ENCODE assay signal across 2 cellular contexts in the genomic region with DNA sequence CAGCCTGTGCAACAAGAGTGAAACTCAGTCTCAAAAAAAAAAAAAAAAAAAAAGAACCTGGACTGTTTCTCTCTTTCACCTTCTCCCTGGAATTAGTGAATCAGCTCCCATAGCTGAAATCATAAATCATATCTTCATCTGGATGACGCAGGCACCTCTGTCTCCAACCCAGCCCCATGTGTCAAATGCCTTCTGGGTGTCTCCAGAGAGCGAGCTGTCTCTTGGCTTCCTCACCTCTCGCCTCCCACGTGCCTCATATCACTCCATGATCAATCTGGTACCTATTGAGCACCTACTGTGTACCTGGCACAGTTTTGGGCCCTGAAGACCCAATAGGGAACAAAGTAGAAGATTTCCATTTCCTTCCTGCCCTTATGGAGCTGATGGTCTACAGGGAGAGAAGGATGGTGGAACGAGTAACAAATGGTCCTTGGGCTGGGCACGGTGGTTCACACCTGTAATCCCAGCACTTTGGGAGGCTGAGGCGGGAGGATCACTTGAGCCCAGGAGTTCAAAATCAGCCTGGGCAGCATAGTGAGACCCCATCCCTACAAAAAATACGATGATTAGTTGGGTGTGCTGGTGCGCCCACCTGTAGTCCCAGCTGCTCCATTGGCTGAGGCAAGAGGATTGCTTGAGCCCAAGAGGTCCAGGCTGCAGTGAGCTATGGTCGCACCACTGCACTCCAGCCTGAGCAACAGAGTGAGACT.
TF ChIP-seq lines count a peak whose summit lies in the region.

No MANE protein-coding gene starts in this region.

TF ChIP-seq in HEK293T, 16 proteins besides CTCF, POLR2A, EP300 and RAD21:
- TF ChIP-seq SP1 (IDR thresholded peaks at IDR 0.05) = no peak
- TF ChIP-seq L3MBTL2 (conservative IDR thresholded peaks at IDR 0.05) = no peak
- TF ChIP-seq TARDBP (IDR thresholded peaks at IDR 0.05) = no peak
- TF ChIP-seq, protein P1, sequence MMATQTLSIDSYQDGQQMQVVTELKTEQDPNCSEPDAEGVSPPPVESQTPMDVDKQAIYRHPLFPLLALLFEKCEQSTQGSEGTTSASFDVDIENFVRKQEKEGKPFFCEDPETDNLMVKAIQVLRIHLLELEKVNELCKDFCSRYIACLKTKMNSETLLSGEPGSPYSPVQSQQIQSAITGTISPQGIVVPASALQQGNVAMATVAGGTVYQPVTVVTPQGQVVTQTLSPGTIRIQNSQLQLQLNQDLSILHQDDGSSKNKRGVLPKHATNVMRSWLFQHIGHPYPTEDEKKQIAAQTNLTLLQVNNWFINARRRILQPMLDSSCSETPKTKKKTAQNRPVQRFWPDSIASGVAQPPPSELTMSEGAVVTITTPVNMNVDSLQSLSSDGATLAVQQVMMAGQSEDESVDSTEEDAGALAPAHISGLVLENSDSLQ (IDR thresholded peaks at IDR 0.05) = 0 out of 2 replicates have a peak, but pooled peaks have one; percentile 13
- no peak for TF ChIP-seq FOXM1 (IDR thresholded peaks at IDR 0.05; ENCODE audit: borderline replicate concordance)
- TF ChIP-seq BHLHE40 (IDR thresholded peaks at IDR 0.05; ENCODE audit: borderline replicate concordance) = no peak

TF ChIP-seq in K562, 482 proteins besides CTCF, POLR2A, EP300 and RAD21:
- TF ChIP-seq ZKSCAN8 (CRISPR knock-in tag; IDR thresholded peaks at IDR 0.05) (peak; percentile 96), ZNF121 (CRISPR knock-in tag; conservative IDR thresholded peaks at IDR 0.05) (peak; percentile 78), L3MBTL2 (IDR thresholded peaks at IDR 0.05) (0 out of 2 replicates have a peak, but pooled peaks have one; percentile 32), SRSF1 (IDR thresholded peaks at IDR 0.05; ENCODE audit: low read depth, low read length) (no peak), ZNF24 (IDR thresholded peaks at IDR 0.05) (peak; percentile 48; the same call in 1 of the 2 replicates), KLF16 (IDR thresholded peaks at IDR 0.05) (no peak), MEIS2 (IDR thresholded peaks at IDR 0.05; ENCODE audit: partially characterized antibody) (peak; percentile 88), NR2C1 (IDR thresholded peaks at IDR 0.05) (no peak), NR2C1 (tag; IDR thresholded peaks at IDR 0.05) (no peak), XRCC5 (IDR thresholded peaks at IDR 0.05; ENCODE audit: low read depth, low read length) (no peak), CREM (IDR thresholded peaks at IDR 0.05; ENCODE audit: low read depth) (peak; percentile 6; the same call in 1 of the 2 replicates)
- TF ChIP-seq, protein P2, sequence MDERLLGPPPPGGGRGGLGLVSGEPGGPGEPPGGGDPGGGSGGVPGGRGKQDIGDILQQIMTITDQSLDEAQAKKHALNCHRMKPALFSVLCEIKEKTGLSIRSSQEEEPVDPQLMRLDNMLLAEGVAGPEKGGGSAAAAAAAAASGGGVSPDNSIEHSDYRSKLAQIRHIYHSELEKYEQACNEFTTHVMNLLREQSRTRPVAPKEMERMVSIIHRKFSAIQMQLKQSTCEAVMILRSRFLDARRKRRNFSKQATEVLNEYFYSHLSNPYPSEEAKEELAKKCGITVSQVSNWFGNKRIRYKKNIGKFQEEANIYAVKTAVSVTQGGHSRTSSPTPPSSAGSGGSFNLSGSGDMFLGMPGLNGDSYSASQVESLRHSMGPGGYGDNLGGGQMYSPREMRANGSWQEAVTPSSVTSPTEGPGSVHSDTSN (CRISPR knock-in tag; IDR thresholded peaks at IDR 0.05; ENCODE audit: low read depth) = no peak
- TF ChIP-seq, protein P2 (tag; conservative IDR thresholded peaks at IDR 0.05; ENCODE audit: low read depth) = peak; percentile 86
- TF ChIP-seq, protein P1 (IDR thresholded peaks at IDR 0.05) = peak; percentile 86
- TF ChIP-seq, protein P3, sequence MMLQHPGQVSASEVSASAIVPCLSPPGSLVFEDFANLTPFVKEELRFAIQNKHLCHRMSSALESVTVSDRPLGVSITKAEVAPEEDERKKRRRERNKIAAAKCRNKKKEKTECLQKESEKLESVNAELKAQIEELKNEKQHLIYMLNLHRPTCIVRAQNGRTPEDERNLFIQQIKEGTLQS (IDR thresholded peaks at IDR 0.05) = 0 out of 2 replicates have a peak, but pooled peaks have one; percentile 12
- TF ChIP-seq, protein P3 (CRISPR knock-in tag; conservative IDR thresholded peaks at IDR 0.05) = no peak
